13 cellular contexts compared by ENCODE assay signal in genomic region chr11:120883404-120884135, GRCh38.
A peak's percentile ranks its signal among the peaks of the same experiment; 100 is the strongest.
DNase-seq lines count a peak whose midpoint lies in the region; ATAC-seq and TF ChIP-seq lines count a peak whose summit lies in the region.
"Had no signal": no experiment of that assay in that cellular context is flagged by ENCODE, and none has a peak within 500 bp of the region (broad histone marks: within the 10 kb centered on the region; RNA-seq: fewer than 3 reads in every experiment).

No MANE protein-coding gene starts in this region.

- no peaks in the 10 kb centered on the region for H3K9me2 ChIP-seq in hepatocyte (replicated peaks; ENCODE audit: insufficient read depth)

- no peak for TF ChIP-seq CTCF in WTC11 (IDR thresholded peaks at IDR 0.05)
- no peak for TF ChIP-seq CTCF in foreskin fibroblast (IDR thresholded peaks at IDR 0.05; ENCODE audit: low read depth, low read length)
- TF ChIP-seq CTCF in omental fat pad (IDR thresholded peaks at IDR 0.05): no peak
- TF ChIP-seq CTCF in hepatocyte (IDR thresholded peaks at IDR 0.05; ENCODE audit: poor library complexity): no peak

- H3K27me3 Mint-ChIP-seq in WTC11 (ENCODE audit: low read depth): no peaks in the 10 kb centered on the region

- POLR2A ChIA-PET in WTC11 (lab: Charles Lee): no interaction called here

- CTCF ChIA-PET in WTC11 (lab: Charles Lee): interaction anchor here (0.8 to 4.4 kb wide), 8 partner anchors 29 to 372 kb away, joined by 3 to 23 read pairs (median 4); partner anchors contain the start of gene GRIK4

- H3K36me3 Mint-ChIP-seq in WTC11: no peaks in the 10 kb centered on the region
- H3K36me3 Mint-ChIP-seq: CD14-positive monocyte had no signal

- ATAC-seq in WTC11: peak; percentile 50; the same call in 1 of the 2 replicates
- peak; percentile 70 for ATAC-seq in omental fat pad (ENCODE audit: low FRiP score)
- ATAC-seq: GM12878 had no signal

- WGBS in hepatocyte (ENCODE audit: low lambda C conversion rate, missing lambda C conversion rate): 42% methylated on average over 9 of the region's 9 CpGs

- no peak overlapping the region for H2AFZ ChIP-seq in hepatocyte

- H3K27ac Mint-ChIP-seq in WTC11: peak overlapping the region; percentile 50; the same call in 1 of the 2 replicates

- H3K9me3 Mint-ChIP-seq in WTC11: peaks cover 8% of the 10 kb centered on the region; the same call in 1 of the 2 replicates

- no peaks in the 10 kb centered on the region for H3K79me2 ChIP-seq in hepatocyte

- no peaks in the 10 kb centered on the region for H3K4me1 ChIP-seq in hepatocyte (ENCODE audit: insufficient read depth)

- no peaks in the 10 kb centered on the region for H3K27me3 ChIP-seq in hepatocyte

- H3K4me3 ChIP-seq in foreskin fibroblast (ENCODE audit: low read depth in 1 of 2, low read length in 2 of 2) (no peak overlapping the region), hepatocyte (no peak overlapping the region)
- H3K4me3 ChIP-seq: GM12878 had no signal

- DNase-seq in ELF-1 (ENCODE audit: low read depth, low spot score) (peak; percentile 26), WTC11 (ENCODE audit: low spot score) (no peak), foreskin fibroblast (peak; percentile 41 to 59), omental fat pad (ENCODE audit: low spot score) (no peak), NCI-H524 (lab: John Stamatoyannopoulos, UW) (no peak), hepatocyte (ENCODE audit: low spot score) (no peak), D341Med (ENCODE audit: low spot score) (no peak), HuH-7 (ENCODE audit: low spot score) (no peak)
- DNase-seq: activated T-cell treated with anti-CD3 and anti-CD28 coated beads for 4 hours, NCI-H69, T-helper 9 cell had no signal

- H3K4me1 Mint-ChIP-seq in WTC11: peaks cover 12% of the 10 kb centered on the region; the same call in 1 of the 2 replicates

- no peaks in the 10 kb centered on the region for H4K20me1 ChIP-seq in hepatocyte (ENCODE audit: insufficient read depth, poor library complexity, severe bottlenecking)

- H3K9me3 ChIP-seq in hepatocyte (ENCODE audit: low read depth): no peaks in the 10 kb centered on the region

- H3K4me2 ChIP-seq in hepatocyte: no peak overlapping the region

- no peak overlapping the region for H3K27ac ChIP-seq in hepatocyte

- H3K4me3 Mint-ChIP-seq in WTC11: no peak overlapping the region
- H3K4me3 Mint-ChIP-seq: CD14-positive monocyte had no signal

- H3K36me3 ChIP-seq in hepatocyte (replicated peaks; ENCODE audit: insufficient read depth, low read depth): no peaks in the 10 kb centered on the region

TF ChIP-seq in WTC11, 78 proteins besides CTCF, POLR2A, EP300 and RAD21 (continues in another document):
- TF ChIP-seq AFF4 (CRISPR knock-in tag; IDR thresholded peaks at IDR 0.05; ENCODE audit: borderline replicate concordance) (no peak), NFATC4 (CRISPR knock-in tag; IDR thresholded peaks at IDR 0.05) (no peak), GRHL2 (CRISPR knock-in tag; IDR thresholded peaks at IDR 0.05; ENCODE audit: insufficient replicate concordance, severe bottlenecking) (no peak), ELF4 (CRISPR knock-in tag; IDR thresholded peaks at IDR 0.05; ENCODE audit: low read depth) (no peak), ZNF423 (CRISPR knock-in tag; IDR thresholded peaks at IDR 0.05) (no peak), ZNF121 (CRISPR knock-in tag; IDR thresholded peaks at IDR 0.05) (no peak), FOXJ3 (CRISPR knock-in tag; IDR thresholded peaks at IDR 0.05; ENCODE audit: borderline replicate concordance) (no peak), ATF2 (CRISPR knock-in tag; IDR thresholded peaks at IDR 0.05; ENCODE audit: borderline replicate concordance, low read depth) (no peak), IRF1 (CRISPR knock-in tag; IDR thresholded peaks at IDR 0.05) (no peak), FOXK1 (CRISPR knock-in tag; IDR thresholded peaks at IDR 0.05) (no peak), USF2 (CRISPR knock-in tag; IDR thresholded peaks at IDR 0.05) (no peak), ZNF532 (CRISPR knock-in tag; IDR thresholded peaks at IDR 0.05; ENCODE audit: borderline replicate concordance) (no peak)

Comparison
In these comparisons a context has a peak if more than half of its experiments do, and no peak if none do; other contexts are left out.
1. DNase-seq: peak in ELF-1 (single experiment) and foreskin fibroblast (2 of 2); none in WTC11 (single experiment), omental fat pad (single experiment), NCI-H524 (0 of 2), hepatocyte (single experiment), D341Med (single experiment) and HuH-7 (single experiment).